17 cellular contexts compared by ENCODE assay signal in the genomic region with DNA sequence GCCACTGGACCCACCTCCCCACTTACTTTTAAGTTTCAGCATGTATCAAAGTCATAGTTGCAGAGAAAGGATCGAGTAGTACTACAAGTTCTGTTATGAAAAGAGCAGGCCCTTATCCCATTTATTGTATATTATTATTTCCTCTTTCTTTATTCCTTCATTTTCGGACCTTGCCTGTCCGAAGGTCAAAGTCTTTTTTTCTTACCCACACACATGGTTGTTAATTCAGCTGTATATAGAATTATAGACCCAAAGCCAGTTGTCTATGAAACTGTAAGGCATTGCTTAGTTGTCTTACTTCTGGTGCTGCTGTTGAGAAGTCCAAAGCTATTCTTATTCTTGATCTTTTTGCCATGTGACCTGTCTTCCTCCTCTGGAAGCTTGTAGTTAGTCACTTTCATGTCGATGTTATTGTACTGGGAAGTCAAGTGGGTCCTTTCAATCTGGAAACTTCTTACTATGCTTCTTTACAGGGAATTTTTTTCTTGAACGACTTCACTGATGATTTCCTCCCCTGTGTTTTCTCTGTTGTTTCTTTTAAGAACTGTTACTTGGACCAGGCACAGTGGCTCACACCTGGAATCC. TPM values are rescaled to one million over a fixed set of nuclear protein-coding genes. Genes with fewer than 3 reads are reported as not detected.
A peak's percentile ranks its signal among the peaks of the same experiment; 100 is the strongest.
DNase-seq lines count a peak whose midpoint lies in the region; ATAC-seq and TF ChIP-seq lines count a peak whose summit lies in the region.
"Had no signal": no experiment of that assay in that cellular context is flagged by ENCODE, and none has a peak within 500 bp of the region (broad histone marks: within the 10 kb centered on the region; RNA-seq: fewer than 3 reads in every experiment).

No MANE protein-coding gene starts in this region.

- CTCF ChIA-PET in activated CD4-positive, alpha-beta T cell treated with anti-CD3 and anti-CD28 coated beads for 36 hours (lab: Charles Lee) = interaction anchor here (0.6 to 1.1 kb wide), 2 partner anchors 9 to 16 kb away, joined by 3 to 5 read pairs; a partner anchor contains a TSS

- H3K36me3 Mint-ChIP-seq in activated CD4-positive, alpha-beta T cell treated with anti-CD3 and anti-CD28 coated beads for 36 hours (ENCODE audit: low read depth) = peaks cover 49% of the 10 kb centered on the region
- H3K36me3 Mint-ChIP-seq in stimulated activated naive CD8-positive, alpha-beta T cell treated with anti-CD3 and anti-CD28 coated beads, Interleukin-15, Interleukin-2, amounts not matched to agents 100 ng/mL and 50 ng/mL, for 24 hours (ENCODE audit: low read depth) = peaks cover 67% of the 10 kb centered on the region
- peaks cover 11% of the 10 kb centered on the region for H3K36me3 Mint-ChIP-seq in endothelial cell (ENCODE audit: low read depth, unreplicated experiment)

- TF ChIP-seq CTCF in endothelial cell (IDR thresholded peaks at IDR 0.05; ENCODE audit: unreplicated experiment) = no peak

- DNase-seq in activated CD4-positive, alpha-beta T cell treated with anti-CD3 and anti-CD28 coated beads for 36 hours = no peak
- no peak for DNase-seq in activated CD4-positive, alpha-beta T cell treated with anti-CD3 and anti-CD28 coated beads, Interleukin-2, amount 50 U/mL, for 4 hours
- no peak for DNase-seq in stimulated activated naive CD8-positive, alpha-beta T cell treated with anti-CD3 and anti-CD28 coated beads, Interleukin-15, Interleukin-2, amounts not matched to agents 100 U/mL and 50 U/mL, for 24 hours
- DNase-seq in endothelial cell (ENCODE audit: low spot score) (no peak), COLO668 (lab: John Stamatoyannopoulos, UW; ENCODE audit: unreplicated experiment) (no peak), SHP77 (lab: John Stamatoyannopoulos, UW) (no peak)
- DNase-seq in stimulated activated naive CD8-positive, alpha-beta T cell treated with anti-CD3 and anti-CD28 coated beads, Interleukin-15, amount 100 ng/mL, for 72 hours = no peak
- DNase-seq: C1 segment of cervical spinal cord, Caco-2, H9, Kasumi-1, NCI-H1105 treated with DMSO at 0.1 percent for 48 hours, NCI-H187 treated with DMSO at 0.1 percent for 48 hours, NCI-H446, NCI-H748 treated with DMSO at 0.1 percent for 48 hours, PC-3 had no signal

- no peak overlapping the region for H3K4me3 Mint-ChIP-seq in activated CD4-positive, alpha-beta T cell treated with anti-CD3 and anti-CD28 coated beads for 36 hours
- H3K4me3 Mint-ChIP-seq in stimulated activated naive CD8-positive, alpha-beta T cell treated with anti-CD3 and anti-CD28 coated beads, Interleukin-15, Interleukin-2, amounts not matched to agents 100 ng/mL and 50 ng/mL, for 24 hours = no peak overlapping the region
- H3K4me3 Mint-ChIP-seq in endothelial cell (ENCODE audit: unreplicated experiment) = peak overlapping the region; percentile 11
- H3K4me3 Mint-ChIP-seq in stimulated activated naive CD8-positive, alpha-beta T cell treated with anti-CD3 and anti-CD28 coated beads, Interleukin-15, amount 100 ng/mL, for 72 hours = no peak overlapping the region
- H3K4me3 Mint-ChIP-seq: H9 had no signal

- POLR2A ChIA-PET in activated CD4-positive, alpha-beta T cell treated with anti-CD3 and anti-CD28 coated beads for 36 hours (lab: Charles Lee) = interaction anchor here (1.1 kb wide), 1 partner anchor 8 kb away, joined by 4 read pairs; a partner anchor contains a TSS

- no peaks in the 10 kb centered on the region for H3K27me3 Mint-ChIP-seq in activated CD4-positive, alpha-beta T cell treated with anti-CD3 and anti-CD28 coated beads for 36 hours
- H3K27me3 Mint-ChIP-seq in stimulated activated naive CD8-positive, alpha-beta T cell treated with anti-CD3 and anti-CD28 coated beads, Interleukin-15, Interleukin-2, amounts not matched to agents 100 ng/mL and 50 ng/mL, for 24 hours = no peaks in the 10 kb centered on the region
- H3K27me3 Mint-ChIP-seq in endothelial cell (ENCODE audit: unreplicated experiment) = no peaks in the 10 kb centered on the region
- H3K27me3 Mint-ChIP-seq in stimulated activated naive CD8-positive, alpha-beta T cell treated with anti-CD3 and anti-CD28 coated beads, Interleukin-15, amount 100 ng/mL, for 72 hours = no peaks in the 10 kb centered on the region

- H3K27ac Mint-ChIP-seq in activated CD4-positive, alpha-beta T cell treated with anti-CD3 and anti-CD28 coated beads for 36 hours = peak overlapping the region; percentile 78
- H3K27ac Mint-ChIP-seq in stimulated activated naive CD8-positive, alpha-beta T cell treated with anti-CD3 and anti-CD28 coated beads, Interleukin-15, Interleukin-2, amounts not matched to agents 100 ng/mL and 50 ng/mL, for 24 hours = peak overlapping the region; percentile 3
- H3K27ac Mint-ChIP-seq in endothelial cell (ENCODE audit: unreplicated experiment) = no peak overlapping the region
- peak overlapping the region; percentile 49 to 73 for H3K27ac Mint-ChIP-seq in stimulated activated naive CD8-positive, alpha-beta T cell treated with anti-CD3 and anti-CD28 coated beads, Interleukin-15, amount 100 ng/mL, for 72 hours

- no peaks in the 10 kb centered on the region for H3K9me3 Mint-ChIP-seq in activated CD4-positive, alpha-beta T cell treated with anti-CD3 and anti-CD28 coated beads for 36 hours (ENCODE audit: low read depth)
- no peaks in the 10 kb centered on the region for H3K9me3 Mint-ChIP-seq in stimulated activated naive CD8-positive, alpha-beta T cell treated with anti-CD3 and anti-CD28 coated beads, Interleukin-15, Interleukin-2, amounts not matched to agents 100 ng/mL and 50 ng/mL, for 24 hours
- H3K9me3 Mint-ChIP-seq in endothelial cell (ENCODE audit: unreplicated experiment) = no peaks in the 10 kb centered on the region
- H3K9me3 Mint-ChIP-seq in stimulated activated naive CD8-positive, alpha-beta T cell treated with anti-CD3 and anti-CD28 coated beads, Interleukin-15, amount 100 ng/mL, for 72 hours = no peaks in the 10 kb centered on the region
- H3K9me3 Mint-ChIP-seq: H9 had no signal

- intact Hi-C loops in activated CD4-positive, alpha-beta T cell treated with anti-CD3 and anti-CD28 coated beads for 36 hours (cut with DNase I, micrococcal nuclease) = no loop called here

- peaks cover 47% of the 10 kb centered on the region for H3K4me1 Mint-ChIP-seq in activated CD4-positive, alpha-beta T cell treated with anti-CD3 and anti-CD28 coated beads for 36 hours
- peaks cover 49% of the 10 kb centered on the region for H3K4me1 Mint-ChIP-seq in stimulated activated naive CD8-positive, alpha-beta T cell treated with anti-CD3 and anti-CD28 coated beads, Interleukin-15, Interleukin-2, amounts not matched to agents 100 ng/mL and 50 ng/mL, for 24 hours (ENCODE audit: low read depth)
- peaks cover 4% of the 10 kb centered on the region for H3K4me1 Mint-ChIP-seq in endothelial cell (ENCODE audit: unreplicated experiment)
- peaks cover 53% of the 10 kb centered on the region for H3K4me1 Mint-ChIP-seq in stimulated activated naive CD8-positive, alpha-beta T cell treated with anti-CD3 and anti-CD28 coated beads, Interleukin-15, amount 100 ng/mL, for 72 hours

- ATAC-seq in activated CD4-positive, alpha-beta T cell treated with anti-CD3 and anti-CD28 coated beads for 36 hours = no peak
- ATAC-seq in stimulated activated naive CD8-positive, alpha-beta T cell treated with anti-CD3 and anti-CD28 coated beads, Interleukin-15, Interleukin-2, amounts not matched to agents 100 U/mL and 50 U/mL, for 24 hours = no peak
- no peak for ATAC-seq in stimulated activated naive CD8-positive, alpha-beta T cell treated with anti-CD3 and anti-CD28 coated beads, Interleukin-15, amount 100 ng/mL, for 72 hours
- ATAC-seq: PC-3 had no signal

RNA-seq across cellular contexts. Expression of a gene that starts 8.3 kb away (rescaled TPM):
- 100 to 1,000 TPM in 1 of 2 experiments, 10 to 100 TPM in 1; 99.9 to 108 TPM for total RNA-seq in activated CD4-positive, alpha-beta T cell treated with anti-CD3 and anti-CD28 coated beads for 36 hours
- 61.8 TPM for total RNA-seq in endothelial cell (ENCODE audit: unreplicated experiment)

RNA-seq across cellular contexts. Expression of a gene that starts 8.6 kb away (rescaled TPM):
- total RNA-seq in activated CD4-positive, alpha-beta T cell treated with anti-CD3 and anti-CD28 coated beads for 36 hours = 100 to 1,000 TPM; 129 to 151 TPM
- 85.9 TPM for total RNA-seq in endothelial cell (ENCODE audit: unreplicated experiment)

RNA-seq across cellular contexts. Expression of a gene that starts 57.9 kb away (rescaled TPM):
- 10 to 100 TPM; 11.3 to 12.0 TPM for total RNA-seq in activated CD4-positive, alpha-beta T cell treated with anti-CD3 and anti-CD28 coated beads for 36 hours
- total RNA-seq in endothelial cell (ENCODE audit: unreplicated experiment) = 9.9 TPM
